27 cellular contexts compared by ENCODE assay signal in the genomic region with DNA sequence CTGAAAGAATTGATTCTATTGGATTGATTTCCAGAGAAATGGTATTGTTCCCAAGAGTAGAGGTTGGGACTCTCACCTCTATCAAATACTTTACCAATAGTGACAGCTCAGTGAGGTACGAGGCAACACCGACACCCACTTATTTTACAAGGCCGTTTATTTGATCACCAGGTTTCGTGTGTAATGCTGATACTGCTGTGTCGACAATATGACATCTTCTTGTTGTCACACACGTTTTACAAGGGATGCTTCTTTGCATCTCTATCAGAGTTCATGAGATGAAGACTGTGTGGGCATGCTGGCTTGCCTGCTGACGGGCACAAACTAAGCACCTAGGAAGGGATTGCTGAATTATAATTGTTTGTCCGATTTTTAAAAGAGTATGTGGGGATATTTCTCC.
"Had no signal": no experiment of that assay in that cellular context is flagged by ENCODE, and none has a peak within 500 bp of the region (broad histone marks: within the 10 kb centered on the region; RNA-seq: fewer than 3 reads in every experiment).

No MANE protein-coding gene starts in this region.

- H3K9me3 ChIP-seq: pancreas, psoas muscle, spleen, suprapubic skin, testis, tibial artery, transverse colon, upper lobe of right lung, uterus had no signal

- H2AFZ ChIP-seq: neural progenitor cell had no signal

- H3K9ac ChIP-seq: neural progenitor cell had no signal

- H3K36me3 ChIP-seq: neural progenitor cell, pancreas, spleen, suprapubic skin, tibial artery, transverse colon, upper lobe of right lung, uterus had no signal

- H3K27me3 ChIP-seq: neural progenitor cell, pancreas, suprapubic skin, testis, tibial artery, transverse colon, upper lobe of right lung, uterus had no signal

- H3K4me2 ChIP-seq: neural progenitor cell, smooth muscle cell had no signal

- DNase-seq: naive thymus-derived CD4-positive, alpha-beta T cell; natural killer cell; occipital lobe; pancreas; posterior cingulate gyrus; psoas muscle; right cardiac atrium; spleen; stimulated activated CD4-positive, alpha-beta T cell treated with anti-CD3 and anti-CD28 coated beads, Interleukin-12 subunit alpha, Interleukin-12 subunit beta, amount 100 ng/mL, for 4 hours; stimulated activated CD4-positive, alpha-beta T cell treated with anti-CD3 and anti-CD28 coated beads, Interleukin-1b, Interleukin-23, amount 100 ng/mL, for 48 hours; stimulated activated CD4-positive, alpha-beta T cell treated with anti-CD3 and anti-CD28 coated beads, Interleukin-4, amount 100 ng/mL, for 1 hour; stimulated activated CD4-positive, alpha-beta T cell treated with anti-CD3 and anti-CD28 coated beads, Interleukin-4, amount 100 ng/mL, for 4 hours; stimulated activated CD8-positive, alpha-beta memory T cell treated with anti-CD3 and anti-CD28 coated beads, Interleukin-4, amount 100 ng/mL, for 48 hours; stimulated activated naive CD4-positive, alpha-beta T cell; stimulated activated naive CD8-positive, alpha-beta T cell treated with anti-CD3 and anti-CD28 coated beads, Interleukin-15, amount 100 ng/mL, for 72 hours; stimulated activated naive CD8-positive, alpha-beta T cell treated with anti-CD3 and anti-CD28 coated beads, Interleukin-15, Interleukin-2, amounts not matched to agents 100 U/mL and 50 U/mL, for 24 hours; substantia nigra; testis; tibial artery; transverse colon; upper lobe of right lung; uterus had no signal

- H3K4me3 ChIP-seq: neural progenitor cell, pancreas, psoas muscle, skin epidermis, smooth muscle cell, spleen, suprapubic skin, testis, tibial artery, transverse colon, upper lobe of right lung, uterus had no signal

- FAIRE-seq: pancreas had no signal

- H3K4me1 ChIP-seq: neural progenitor cell, spleen, testis, upper lobe of right lung, uterus had no signal

- ATAC-seq: naive thymus-derived CD4-positive, alpha-beta T cell; natural killer cell; pancreas; psoas muscle; right cardiac atrium; sciatic nerve; stimulated activated naive CD8-positive, alpha-beta T cell treated with anti-CD3 and anti-CD28 coated beads, Interleukin-15, amount 100 ng/mL, for 72 hours; stimulated activated naive CD8-positive, alpha-beta T cell treated with anti-CD3 and anti-CD28 coated beads, Interleukin-15, Interleukin-2, amounts not matched to agents 100 U/mL and 50 U/mL, for 24 hours; upper lobe of right lung had no signal

- H3K27ac ChIP-seq: neural progenitor cell, pancreas, psoas muscle, skin epidermis, spleen, suprapubic skin, testis, tibial artery, transverse colon, upper lobe of right lung, uterus had no signal
